ENCODE assay signal across 8 cellular contexts in genomic region chr14:61511558-61511924, GRCh38.
A peak's percentile ranks its signal among the peaks of the same experiment; 100 is the strongest.
DNase-seq lines count a peak whose midpoint lies in the region; ATAC-seq and TF ChIP-seq lines count a peak whose summit lies in the region.

No MANE protein-coding gene starts in this region.

- WGBS in aorta, 2 donors = 78 to 81% methylated on average over 6 of the region's 6 CpGs

- H3K4me3 ChIP-seq in Peyer's patch (no peak overlapping the region), lower lobe of right lung (no peak overlapping the region), aorta (ENCODE audit: low read length in 2 of 2) (no peak overlapping the region)

- intact Hi-C loops in lower lobe of right lung (cut with DNase I) = no loop called here
- intact Hi-C loops in aorta (cut with DNase I) = loop anchor here in 1 of 2 donors (5.0 kb wide), 1 partner anchor 34 kb away; no protein-coding TSS in a partner anchor

- H3K9me3 ChIP-seq in Peyer's patch = no peaks in the 10 kb centered on the region
- H3K9me3 ChIP-seq in lower lobe of right lung = no peaks in the 10 kb centered on the region
- H3K9me3 ChIP-seq in aorta (ENCODE audit: control insufficient read depth, low read length) = peaks cover 2% of the 10 kb centered on the region

- H3K27me3 ChIP-seq in Peyer's patch (no peaks in the 10 kb centered on the region), lower lobe of right lung (ENCODE audit: low read depth) (no peaks in the 10 kb centered on the region), aorta (ENCODE audit: control insufficient read depth in 1 of 2, insufficient read depth in 2 of 2, low read length in 1 of 2) (no peaks in the 10 kb centered on the region)

- TF ChIP-seq POLR2A in Peyer's patch (IDR thresholded peaks at IDR 0.05) = no peak

- DNase-seq in Peyer's patch = no peak
- DNase-seq in activated naive CD4-positive, alpha-beta T cell treated with Interleukin-2 at 50 U/mL for 16 hours = peak; percentile 69
- DNase-seq in lower lobe of right lung = peak; percentile 52
- DNase-seq in stimulated activated CD8-positive, alpha-beta memory T cell treated with anti-CD3 and anti-CD28 coated beads, Interleukin-4, amount 100 ng/mL, for 48 hours = peak; percentile 74
- DNase-seq in aorta = no peak

- peak overlapping the region in 3 of 4 donors; percentile 12 to 59 (median 49) for H3K27ac ChIP-seq in Peyer's patch
- H3K27ac ChIP-seq in lower lobe of right lung = peak overlapping the region; percentile 51
- H3K27ac ChIP-seq in aorta (ENCODE audit: low read depth in 1 of 2, low read length in 2 of 2) = no peak overlapping the region

- H3K36me3 ChIP-seq in Peyer's patch = no peaks in the 10 kb centered on the region
- H3K36me3 ChIP-seq in lower lobe of right lung = peaks cover 10% of the 10 kb centered on the region
- no peaks in the 10 kb centered on the region for H3K36me3 ChIP-seq in aorta (ENCODE audit: control insufficient read depth in 1 of 2, insufficient read depth in 2 of 2, low read length in 1 of 2)

- peaks cover 0 to 13% (median under 1%) of the 10 kb centered on the region in 4 donors for H3K4me1 ChIP-seq in Peyer's patch
- peaks cover 59% of the 10 kb centered on the region for H3K4me1 ChIP-seq in lower lobe of right lung
- peaks cover under 1 to 2% of the 10 kb centered on the region in 2 donors for H3K4me1 ChIP-seq in aorta (ENCODE audit: control insufficient read depth in 1 of 2, insufficient read depth in 2 of 2, low read length in 2 of 2)

- ATAC-seq in lower lobe of right lung = peak; percentile 54 to 67
- ATAC-seq in GM18498 (IDR thresholded peaks at IDR 0.05; ENCODE audit: unreplicated experiment) = no peak
- no peak for ATAC-seq in aorta (ENCODE audit: low FRiP score)
- ATAC-seq in GM18517 (IDR thresholded peaks at IDR 0.05; ENCODE audit: unreplicated experiment) = no peak
- no peak for ATAC-seq in GM18868 (IDR thresholded peaks at IDR 0.05; ENCODE audit: unreplicated experiment)

- TF ChIP-seq CTCF in Peyer's patch (IDR thresholded peaks at IDR 0.05) = no peak
- TF ChIP-seq CTCF in lower lobe of right lung (IDR thresholded peaks at IDR 0.05) = no peak

Comparison
In these comparisons a context has a peak if more than half of its experiments do, and no peak if none do; other contexts are left out.
1. DNase-seq: peak in activated naive CD4-positive, alpha-beta T cell treated with Interleukin-2 at 50 U/mL for 16 hours (single experiment), lower lobe of right lung (single experiment) and stimulated activated CD8-positive, alpha-beta memory T cell treated with anti-CD3 and anti-CD28 coated beads, Interleukin-4, amount 100 ng/mL, for 48 hours (single experiment); none in Peyer's patch (0 of 3) and aorta (0 of 2).
2. H3K27ac ChIP-seq: peak in Peyer's patch (3 of 4) and lower lobe of right lung (single experiment); none in aorta (0 of 2).
3. ATAC-seq: peak in lower lobe of right lung (2 of 2); none in GM18498 (single experiment), aorta (single experiment), GM18517 (single experiment) and GM18868 (single experiment).